In the genomic region with DNA sequence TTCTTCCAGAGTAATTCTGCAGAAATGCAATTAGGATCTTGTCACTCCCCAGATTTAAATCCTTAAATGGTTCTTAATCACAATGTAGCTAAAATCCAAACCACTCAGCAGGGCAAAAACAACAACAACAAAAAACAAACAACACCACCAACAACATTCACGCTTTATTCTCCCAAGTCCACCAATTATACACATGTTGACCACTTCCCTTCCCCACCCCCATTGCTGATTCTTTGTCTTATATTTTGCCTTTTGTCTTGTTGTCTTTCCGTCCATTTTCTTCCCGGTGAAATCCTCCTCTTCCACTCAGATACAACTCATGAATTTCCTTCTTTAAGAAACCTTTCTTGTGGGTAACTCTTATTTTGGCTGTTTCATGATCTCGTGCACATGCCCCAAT, we compare ENCODE assay signal across 3 cellular contexts.
"Had no signal": no experiment of that assay in that cellular context is flagged by ENCODE, and none has a peak within 500 bp of the region (broad histone marks: within the 10 kb centered on the region; RNA-seq: fewer than 3 reads in every experiment).

No MANE protein-coding gene starts in this region.

- DNase-seq: GDM1, GF-D8 had no signal

- H3K4me3 ChIP-seq: GM12878 had no signal
